Comparison of ENCODE assay signal across 15 cellular contexts in the genomic region with DNA sequence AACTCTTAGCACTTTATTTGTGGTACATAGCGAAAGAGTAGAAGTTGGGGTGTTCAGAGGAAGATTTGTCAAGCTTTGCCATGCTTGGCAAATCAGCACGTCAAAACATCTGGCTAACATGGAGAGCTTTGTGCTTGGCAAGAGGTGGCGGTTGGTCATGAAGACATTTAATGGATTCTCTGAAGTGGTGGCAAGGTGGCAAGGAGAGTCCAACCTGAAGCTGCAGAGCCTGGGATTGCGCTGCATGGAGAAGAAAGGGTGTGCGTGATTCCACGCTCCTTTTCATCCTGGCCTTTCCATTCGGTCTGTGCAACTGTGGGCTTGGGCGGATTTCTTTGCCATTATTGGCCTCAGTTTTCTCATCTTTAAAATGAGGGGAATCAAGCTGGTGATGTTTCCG. TPM values are rescaled to one million over a fixed set of nuclear protein-coding genes. Genes with fewer than 3 reads are reported as not detected.
DNase-seq lines count a peak whose midpoint lies in the region; ATAC-seq and TF ChIP-seq lines count a peak whose summit lies in the region.
"Had no signal": no experiment of that assay in that cellular context is flagged by ENCODE, and none has a peak within 500 bp of the region (broad histone marks: within the 10 kb centered on the region; RNA-seq: fewer than 3 reads in every experiment).

No MANE protein-coding gene starts in this region.

- H3K4me3 ChIP-seq in coronary artery, result peak overlapping the region; percentile 92
- H3K4me3 ChIP-seq: spleen had no signal

- POLR2A ChIA-PET in naive thymus-derived CD8-positive, alpha-beta T cell (lab: Charles Lee), result interaction anchor here (1.4 to 5.0 kb wide), 3 partner anchors 9 to 55 kb away, joined by 4 to 61 read pairs (median 36); a partner anchor contains a TSS

- DNase-seq in natural killer cell, result no peak
- no peak for DNase-seq in natural killer cell treated with Interleukin-12 subunit alpha and Interleukin-12 subunit beta and Interleukin-15 and Interleukin-18, amount 100 ng/mL, for 72 hours (ENCODE audit: low spot score)
- no peak for DNase-seq in coronary artery (ENCODE audit: low spot score)
- no peak for DNase-seq in naive thymus-derived CD8-positive, alpha-beta T cell
- DNase-seq in stimulated activated CD4-positive, alpha-beta T cell treated with anti-CD3 and anti-CD28 coated beads, Interleukin-4, amount 100 ng/mL, for 1 hour, result no peak
- DNase-seq in NCI-H345 treated with DMSO at 0.1 percent for 48 hours (lab: John Stamatoyannopoulos, UW; ENCODE audit: unreplicated experiment), result no peak
- DNase-seq: activated CD4-positive, alpha-beta T cell treated with anti-CD3 and anti-CD28 coated beads for 48 hours; DMS79; Kasumi-1; NCI-H2107; spleen had no signal

- H3K27ac Mint-ChIP-seq in natural killer cell, result no peak overlapping the region
- H3K27ac Mint-ChIP-seq in natural killer cell treated with Interleukin-12 subunit alpha and Interleukin-12 subunit beta and Interleukin-15 and Interleukin-18, amount 100 ng/mL, for 72 hours, result no peak overlapping the region
- peak overlapping the region in 8 of 10 donors; percentile 10 to 92 (median 48) for H3K27ac Mint-ChIP-seq in naive thymus-derived CD8-positive, alpha-beta T cell
- H3K27ac Mint-ChIP-seq: T-helper 1 cell treated with Interleukin-12 subunit alpha and Interleukin-12 subunit beta and Interleukin-4 antibody, amounts not matched to agents 30 μg/mL and 1 μg/mL, for 36 hours had no signal

- H3K36me3 Mint-ChIP-seq in natural killer cell, result no peaks in the 10 kb centered on the region
- H3K36me3 Mint-ChIP-seq in natural killer cell treated with Interleukin-12 subunit alpha and Interleukin-12 subunit beta and Interleukin-15 and Interleukin-18, amount 100 ng/mL, for 72 hours, result no peaks in the 10 kb centered on the region
- H3K36me3 Mint-ChIP-seq in naive thymus-derived CD8-positive, alpha-beta T cell, result peaks cover 0 to 10% (median 0%) of the 10 kb centered on the region in 3 donors

- ATAC-seq in natural killer cell, result no peak
- no peak for ATAC-seq in natural killer cell treated with Interleukin-12 subunit alpha and Interleukin-12 subunit beta and Interleukin-15 and Interleukin-18, amount 100 ng/mL, for 72 hours
- ATAC-seq in naive thymus-derived CD8-positive, alpha-beta T cell, result no peak
- no peak for ATAC-seq in HG02588 (IDR thresholded peaks at IDR 0.05; ENCODE audit: unreplicated experiment)
- ATAC-seq in GM18502 (IDR thresholded peaks at IDR 0.05; ENCODE audit: poor library complexity, unreplicated experiment), result no peak

- peak overlapping the region; percentile 31 for H3K4me3 Mint-ChIP-seq in natural killer cell
- no peak overlapping the region for H3K4me3 Mint-ChIP-seq in natural killer cell treated with Interleukin-12 subunit alpha and Interleukin-12 subunit beta and Interleukin-15 and Interleukin-18, amount 100 ng/mL, for 72 hours
- peak overlapping the region in 6 of 10 donors; percentile 87 to 100 (median 97) for H3K4me3 Mint-ChIP-seq in naive thymus-derived CD8-positive, alpha-beta T cell
- H3K4me3 Mint-ChIP-seq: T-helper 1 cell treated with Interleukin-12 subunit alpha and Interleukin-12 subunit beta and Interleukin-4 antibody, amounts not matched to agents 30 μg/mL and 1 μg/mL, for 36 hours had no signal

- intact Hi-C loops in natural killer cell (cut with micrococcal nuclease), result no loop called here

- H3K27ac ChIP-seq in coronary artery, result peak overlapping the region in 1 of 2 donors; percentile 18
- H3K27ac ChIP-seq: spleen, vagina had no signal

- H3K4me1 Mint-ChIP-seq in natural killer cell, result peaks cover 28 to 43% of the 10 kb centered on the region in 2 donors
- peaks cover 18 to 30% of the 10 kb centered on the region in 2 donors for H3K4me1 Mint-ChIP-seq in natural killer cell treated with Interleukin-12 subunit alpha and Interleukin-12 subunit beta and Interleukin-15 and Interleukin-18, amount 100 ng/mL, for 72 hours (ENCODE audit: low read depth in 2 of 2)
- peaks cover 30 to 75% (median 58%) of the 10 kb centered on the region in 4 donors for H3K4me1 Mint-ChIP-seq in naive thymus-derived CD8-positive, alpha-beta T cell

- H3K9me3 Mint-ChIP-seq in natural killer cell, result no peaks in the 10 kb centered on the region
- no peaks in the 10 kb centered on the region for H3K9me3 Mint-ChIP-seq in natural killer cell treated with Interleukin-12 subunit alpha and Interleukin-12 subunit beta and Interleukin-15 and Interleukin-18, amount 100 ng/mL, for 72 hours
- H3K9me3 Mint-ChIP-seq in naive thymus-derived CD8-positive, alpha-beta T cell, result no peaks in the 10 kb centered on the region
- H3K9me3 Mint-ChIP-seq: T-helper 1 cell treated with Interleukin-12 subunit alpha and Interleukin-12 subunit beta and Interleukin-4 antibody, amounts not matched to agents 30 μg/mL and 1 μg/mL, for 36 hours had no signal

- no peak for TF ChIP-seq CTCF in natural killer cell (IDR thresholded peaks at IDR 0.05)
- TF ChIP-seq CTCF in coronary artery (IDR thresholded peaks at IDR 0.05), result no peak

- no peaks in the 10 kb centered on the region for H3K27me3 Mint-ChIP-seq in natural killer cell (ENCODE audit: low read depth in 2 of 2)
- H3K27me3 Mint-ChIP-seq in natural killer cell treated with Interleukin-12 subunit alpha and Interleukin-12 subunit beta and Interleukin-15 and Interleukin-18, amount 100 ng/mL, for 72 hours, result peaks cover 0 to 5% of the 10 kb centered on the region in 2 donors
- H3K27me3 Mint-ChIP-seq in naive thymus-derived CD8-positive, alpha-beta T cell, result no peaks in the 10 kb centered on the region

RNA-seq across cellular contexts. Expression of a gene that starts 3.1 kb away (rescaled TPM):
- total RNA-seq in natural killer cell, result 10 to 100 TPM; 39.4 to 55.4 (median 47.0) TPM
- total RNA-seq in natural killer cell treated with Interleukin-12 subunit alpha and Interleukin-12 subunit beta and Interleukin-15 and Interleukin-18, amount 100 ng/mL, for 72 hours, result 10 to 100 TPM; 35.9 to 40.4 TPM
- total RNA-seq in naive thymus-derived CD8-positive, alpha-beta T cell, result 10 to 100 TPM; 50.2 to 54.4 TPM
- 100 to 1,000 TPM in 1 of 3 donors, 10 to 100 TPM in 2; 39.9 to 107 (median 71.3) TPM for polyA plus RNA-seq in naive thymus-derived CD8-positive, alpha-beta T cell

RNA-seq across cellular contexts. Expression of a gene that starts 55.5 kb away (rescaled TPM):
- total RNA-seq in natural killer cell, result 10 to 100 TPM; 36.4 to 43.1 (median 41.4) TPM
- 10 to 100 TPM; 24.9 to 58.7 TPM for total RNA-seq in natural killer cell treated with Interleukin-12 subunit alpha and Interleukin-12 subunit beta and Interleukin-15 and Interleukin-18, amount 100 ng/mL, for 72 hours
- total RNA-seq in naive thymus-derived CD8-positive, alpha-beta T cell, result 100 to 1,000 TPM; 109 to 110 TPM
- polyA plus RNA-seq in naive thymus-derived CD8-positive, alpha-beta T cell, result 10 to 100 TPM; 39.9 to 50.5 (median 44.7) TPM

Comparison
In these comparisons a context has a peak if more than half of its experiments do, and no peak if none do; other contexts are left out.
1. H3K27ac Mint-ChIP-seq: peak in naive thymus-derived CD8-positive, alpha-beta T cell (8 of 10); none in natural killer cell (0 of 2) and natural killer cell treated with Interleukin-12 subunit alpha and Interleukin-12 subunit beta and Interleukin-15 and Interleukin-18, amount 100 ng/mL, for 72 hours (0 of 2).